Comparison of ENCODE assay signal across 9 cellular contexts in the genomic region with DNA sequence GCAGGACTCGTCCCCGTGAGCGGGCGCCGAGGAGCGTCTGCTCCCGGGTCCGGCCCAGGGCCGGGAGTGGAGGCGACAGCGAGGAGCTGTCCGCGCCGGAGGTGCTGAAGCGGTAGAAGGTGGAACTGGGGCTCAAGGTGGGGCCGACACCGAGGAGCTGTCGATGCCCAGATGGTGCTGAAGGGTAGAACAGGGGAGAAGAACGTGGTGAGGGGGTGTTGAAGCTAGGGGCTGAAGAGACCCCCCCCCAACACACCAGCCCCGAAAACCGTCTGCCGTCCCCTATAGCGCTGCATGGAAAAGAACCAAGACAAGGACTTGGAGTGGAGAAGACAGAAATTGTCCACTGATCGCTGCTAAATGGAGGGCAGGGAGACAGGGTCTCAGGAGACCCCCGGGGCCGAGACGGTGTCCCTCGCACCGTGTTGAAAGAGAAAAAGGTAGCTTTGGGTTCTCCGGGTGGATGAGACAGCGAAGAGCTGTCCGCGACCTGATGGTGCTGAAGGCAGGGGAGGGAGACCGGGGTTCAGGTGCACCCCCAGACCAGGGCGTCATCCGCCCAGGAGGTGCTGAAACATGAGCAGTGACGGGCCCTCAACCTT.
DNase-seq lines count a peak whose midpoint lies in the region; ATAC-seq lines count a peak whose summit lies in the region.
"Had no signal": no experiment of that assay in that cellular context is flagged by ENCODE, and none has a peak within 500 bp of the region (broad histone marks: within the 10 kb centered on the region; RNA-seq: fewer than 3 reads in every experiment).

No MANE protein-coding gene starts in this region.

- DNase-seq in NCI-H1105 treated with DMSO at 0.1 percent for 48 hours (lab: John Stamatoyannopoulos, UW) (peak; percentile 42), NCI-H1105 (lab: John Stamatoyannopoulos, UW) (no peak), NOMO-1 (lab: John Stamatoyannopoulos, UW; ENCODE audit: unreplicated experiment in 2 of 2) (peak; percentile 14 to 41), COR-L47 (lab: John Stamatoyannopoulos, UW) (no peak)
- DNase-seq in activated naive CD4-positive, alpha-beta T cell (lab: John Stamatoyannopoulos, UW): peak in 3 of 4 experiments; percentile 7 to 34 (median 19)
- peak; percentile 67 for DNase-seq in stimulated activated naive CD8-positive, alpha-beta T cell treated with anti-CD3 and anti-CD28 coated beads, Interleukin-15, Interleukin-2, amounts not matched to agents 100 U/mL and 50 U/mL, for 24 hours

- ATAC-seq in stimulated activated naive CD8-positive, alpha-beta T cell treated with anti-CD3 and anti-CD28 coated beads, Interleukin-15, Interleukin-2, amounts not matched to agents 100 U/mL and 50 U/mL, for 24 hours: no peak
- no peak for ATAC-seq in GM21737 (IDR thresholded peaks at IDR 0.05; ENCODE audit: unreplicated experiment)

- H3K9me3 ChIP-seq in iPS-18c (ENCODE audit: control insufficient read depth, insufficient read depth, low read length): no peaks in the 10 kb centered on the region

- H3K4me3 ChIP-seq in iPS-18c (ENCODE audit: insufficient read depth, low read depth, low read length): peak overlapping the region; percentile 62; the same call in 1 of the 2 replicates
- H3K4me3 ChIP-seq: uterus had no signal

Comparison
In these comparisons a context has a peak if more than half of its experiments do, and no peak if none do; other contexts are left out.
1. DNase-seq: peak in NCI-H1105 treated with DMSO at 0.1 percent for 48 hours (single experiment), NOMO-1 (2 of 2), activated naive CD4-positive, alpha-beta T cell (3 of 4) and stimulated activated naive CD8-positive, alpha-beta T cell treated with anti-CD3 and anti-CD28 coated beads, Interleukin-15, Interleukin-2, amounts not matched to agents 100 U/mL and 50 U/mL, for 24 hours (single experiment); none in NCI-H1105 (single experiment) and COR-L47 (single experiment).